Comparison of ENCODE assay signal across 21 cellular contexts in the genomic region with DNA sequence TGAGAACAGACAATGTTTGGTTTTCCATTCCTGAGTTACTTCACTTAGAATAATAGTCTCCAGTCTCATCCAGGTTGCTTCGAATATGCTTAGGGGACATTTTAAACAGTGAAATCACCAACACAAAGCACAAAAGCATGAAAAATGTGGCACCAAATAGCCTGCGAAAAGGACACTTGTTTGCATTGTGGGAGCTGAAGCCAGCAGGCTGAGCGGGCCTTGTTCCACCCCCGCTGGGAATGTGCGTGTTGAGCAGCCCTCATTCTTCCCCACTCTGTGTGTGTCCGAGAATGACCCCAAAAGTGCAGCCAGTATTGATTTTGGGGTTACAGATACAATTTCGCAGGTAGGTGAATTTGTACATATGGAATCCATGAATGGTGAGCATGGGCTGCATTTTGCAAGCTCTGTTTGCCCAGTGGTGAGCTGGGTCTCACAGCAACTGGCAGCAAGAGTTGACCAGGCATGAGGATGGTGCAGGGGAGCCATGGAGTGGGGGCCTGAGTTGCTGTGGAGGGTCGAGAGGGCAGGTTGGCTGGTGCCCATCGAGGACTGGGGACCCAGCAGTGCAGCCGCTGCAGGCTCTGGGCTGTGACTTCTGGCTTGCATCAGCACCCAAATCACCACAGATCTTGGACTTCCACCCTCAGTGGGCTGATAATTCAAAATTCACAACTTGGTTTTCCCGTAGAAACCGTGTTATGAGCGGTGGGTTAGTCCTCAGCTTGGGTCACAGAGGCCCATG. TPM values are rescaled to one million over a fixed set of nuclear protein-coding genes. Genes with fewer than 3 reads are reported as not detected.
DNase-seq lines count a peak whose midpoint lies in the region; ATAC-seq and TF ChIP-seq lines count a peak whose summit lies in the region.
"Had no signal": no experiment of that assay in that cellular context is flagged by ENCODE, and none has a peak within 500 bp of the region (broad histone marks: within the 10 kb centered on the region; RNA-seq: fewer than 3 reads in every experiment).

No MANE protein-coding gene starts in this region.

- no peaks in the 10 kb centered on the region for H3K4me1 Mint-ChIP-seq in activated T-helper 17 cell treated with anti-CD3 and anti-CD28 coated beads, Interleukin-2, amount 50 U/mL, for 72 hours
- H3K4me1 Mint-ChIP-seq: B cell had no signal

- DNase-seq in activated effector memory CD4-positive, alpha-beta T cell treated with anti-CD3 and anti-CD28 coated beads, Interleukin-2, amount 50 U/mL, for 16 hours: peak; percentile 24
- DNase-seq in activated effector memory CD4-positive, alpha-beta T cell treated with Interleukin-2 at 50 U/mL for 16 hours: no peak
- peak in 32 of 42 donors; percentile 37 to 85 (median 62) for DNase-seq in head of caudate nucleus
- DNase-seq in pons (ENCODE audit: low spot score): peak; percentile 78
- DNase-seq in upper lobe of right lung: peak; percentile 47
- DNase-seq in activated CD4-positive, CD25-positive, alpha-beta regulatory T cell (lab: John Stamatoyannopoulos, UW): no peak
- DNase-seq in prostate gland (ENCODE audit: low spot score): no peak
- DNase-seq: Caco-2; CD4-positive, CD25-positive, alpha-beta regulatory T cell; GDM1; GOT3; NCI-H1105 treated with DMSO at 0.1 percent for 48 hours; NCI-H1694; NCI-H2081 treated with DMSO at 0.1 percent for 48 hours; NCI-H446 treated with DMSO at 0.1 percent for 48 hours; Peyer's patch had no signal

- H3K27me3 Mint-ChIP-seq in activated T-helper 17 cell treated with anti-CD3 and anti-CD28 coated beads, Interleukin-2, amount 50 U/mL, for 72 hours: no peaks in the 10 kb centered on the region
- H3K27me3 Mint-ChIP-seq: CD4-positive, CD25-positive, alpha-beta regulatory T cell had no signal

- H3K27ac Mint-ChIP-seq in activated T-helper 17 cell treated with anti-CD3 and anti-CD28 coated beads, Interleukin-2, amount 50 U/mL, for 72 hours: no peak overlapping the region
- H3K27ac Mint-ChIP-seq: B cell had no signal

- no peaks in the 10 kb centered on the region for H3K36me3 ChIP-seq in upper lobe of right lung
- H3K36me3 ChIP-seq in prostate gland: no peaks in the 10 kb centered on the region
- H3K36me3 ChIP-seq: Peyer's patch had no signal

- WGBS in prostate gland: 89% methylated on average over 13 of the region's 13 CpGs

- H3K27me3 ChIP-seq in upper lobe of right lung: no peaks in the 10 kb centered on the region
- no peaks in the 10 kb centered on the region for H3K27me3 ChIP-seq in prostate gland (replicated peaks; ENCODE audit: insufficient read depth)
- H3K27me3 ChIP-seq: Peyer's patch had no signal

- ATAC-seq in upper lobe of right lung: no peak
- ATAC-seq in activated T-helper 17 cell treated with anti-CD3 and anti-CD28 coated beads, Interleukin-2, amount 50 U/mL, for 72 hours (replicated peaks): no peak
- ATAC-seq: Right ventricle myocardium inferior had no signal

- no peaks in the 10 kb centered on the region for H3K36me3 Mint-ChIP-seq in activated T-helper 17 cell treated with anti-CD3 and anti-CD28 coated beads, Interleukin-2, amount 50 U/mL, for 72 hours (ENCODE audit: low read depth)
- H3K36me3 Mint-ChIP-seq: CD4-positive, CD25-positive, alpha-beta regulatory T cell had no signal

- H3K9me3 ChIP-seq in upper lobe of right lung: no peaks in the 10 kb centered on the region
- no peaks in the 10 kb centered on the region for H3K9me3 ChIP-seq in prostate gland
- H3K9me3 ChIP-seq: Caco-2, Peyer's patch had no signal

- intact Hi-C loops in head of caudate nucleus (cut with DNase I) (no loop called here), upper lobe of right lung (cut with DNase I) (no loop called here), prostate gland (cut with DNase I) (no loop called here)

- H3K9me3 Mint-ChIP-seq in activated T-helper 17 cell treated with anti-CD3 and anti-CD28 coated beads, Interleukin-2, amount 50 U/mL, for 72 hours: no peaks in the 10 kb centered on the region
- H3K9me3 Mint-ChIP-seq: CD4-positive, CD25-positive, alpha-beta regulatory T cell had no signal

- no peak overlapping the region for H3K4me3 Mint-ChIP-seq in activated T-helper 17 cell treated with anti-CD3 and anti-CD28 coated beads, Interleukin-2, amount 50 U/mL, for 72 hours
- H3K4me3 Mint-ChIP-seq: B cell; CD4-positive, CD25-positive, alpha-beta regulatory T cell had no signal

- no peak overlapping the region for H3K4me3 ChIP-seq in upper lobe of right lung
- H3K4me3 ChIP-seq in prostate gland: no peak overlapping the region
- H3K4me3 ChIP-seq: K562, Peyer's patch had no signal

- H3K27ac ChIP-seq in upper lobe of right lung (no peak overlapping the region), prostate gland (no peak overlapping the region)
- H3K27ac ChIP-seq: 22Rv1, Peyer's patch had no signal

- TF ChIP-seq CTCF in upper lobe of right lung (IDR thresholded peaks at IDR 0.05): no peak
- TF ChIP-seq CTCF in prostate gland (IDR thresholded peaks at IDR 0.05): no peak

- no peaks in the 10 kb centered on the region for H3K4me1 ChIP-seq in upper lobe of right lung
- no peaks in the 10 kb centered on the region for H3K4me1 ChIP-seq in prostate gland (replicated peaks)
- H3K4me1 ChIP-seq: Peyer's patch had no signal

- no peak for TF ChIP-seq POLR2A in prostate gland (IDR thresholded peaks at IDR 0.05)

RNA-seq across cellular contexts. Expression of a gene that starts 29.4 kb away (rescaled TPM):
- total RNA-seq in upper lobe of right lung (45.6 TPM), prostate gland (100 to 1,000 TPM in 1 of 2 donors, 10 to 100 TPM in 1; 83.2 to 277 TPM)
- 10 to 100 TPM; 43.9 to 49.7 TPM for total RNA-seq in activated T-helper 17 cell treated with anti-CD3 and anti-CD28 coated beads, Interleukin-2, amount 50 U/mL, for 72 hours

RNA-seq across cellular contexts. Expression of a gene that starts 47.4 kb away (rescaled TPM):
- total RNA-seq in upper lobe of right lung (9.7 TPM), prostate gland (1 to 10 TPM; 5.6 to 6.4 TPM)
- 10 to 100 TPM in 1 of 2 donors, 1 to 10 TPM in 1; 5.3 to 16.4 TPM for total RNA-seq in activated T-helper 17 cell treated with anti-CD3 and anti-CD28 coated beads, Interleukin-2, amount 50 U/mL, for 72 hours

Comparison
In these comparisons a context has a peak if more than half of its experiments do, and no peak if none do; other contexts are left out.
1. DNase-seq: peak in activated effector memory CD4-positive, alpha-beta T cell treated with anti-CD3 and anti-CD28 coated beads, Interleukin-2, amount 50 U/mL, for 16 hours (single experiment), head of caudate nucleus (32 of 42), pons (single experiment) and upper lobe of right lung (single experiment); none in activated effector memory CD4-positive, alpha-beta T cell treated with Interleukin-2 at 50 U/mL for 16 hours (single experiment), activated CD4-positive, CD25-positive, alpha-beta regulatory T cell (0 of 4) and prostate gland (single experiment).